In the genomic region with DNA sequence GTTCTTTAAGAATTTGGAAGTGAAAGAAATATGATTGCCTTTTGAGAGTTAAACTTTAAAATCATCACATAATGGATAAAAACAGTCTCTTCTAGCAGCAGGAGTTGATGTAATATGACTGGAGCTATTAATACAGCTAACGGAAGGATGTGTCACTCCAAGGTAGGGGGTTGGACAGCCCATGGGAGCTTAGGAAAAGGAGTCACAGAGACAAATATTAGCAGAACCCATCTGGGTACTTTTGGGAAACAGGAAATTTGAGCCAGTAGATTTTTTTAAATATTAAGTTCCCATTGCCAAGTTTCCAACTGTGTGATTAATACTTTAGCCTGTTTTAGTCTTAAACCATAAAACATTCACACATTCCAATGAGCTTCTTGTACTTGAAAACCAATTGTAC, we compare ENCODE assay signal across 25 cellular contexts.
DNase-seq lines count a peak whose midpoint lies in the region; ATAC-seq and TF ChIP-seq lines count a peak whose summit lies in the region.
"Had no signal": no experiment of that assay in that cellular context is flagged by ENCODE, and none has a peak within 500 bp of the region (broad histone marks: within the 10 kb centered on the region; RNA-seq: fewer than 3 reads in every experiment).

No MANE protein-coding gene starts in this region.

- TF ChIP-seq CTCF in RWPE2 (IDR thresholded peaks at IDR 0.05; ENCODE audit: poor library complexity, severe bottlenecking) (no peak), GM10266 (IDR thresholded peaks at IDR 0.05; ENCODE audit: control insufficient read depth, insufficient read depth, low read depth, missing control alignments) (no peak)

- no peaks in the 10 kb centered on the region for H3K27me3 ChIP-seq in RWPE2 (ENCODE audit: insufficient read depth, poor library complexity, severe bottlenecking)
- H3K27me3 ChIP-seq: cardiac muscle cell, esophagus squamous epithelium had no signal

- H3K27ac ChIP-seq in RWPE2 (ENCODE audit: poor library complexity, severe bottlenecking) = no peak overlapping the region
- H3K27ac ChIP-seq: cardiac muscle cell, esophagus squamous epithelium, RWPE1 had no signal

- peak; percentile 9 for DNase-seq in A172 (ENCODE audit: low spot score)
- DNase-seq in ELR (ENCODE audit: low read depth) = peak; percentile 19
- DNase-seq in RWPE2 (ENCODE audit: low spot score) = no peak
- DNase-seq in glomerular visceral epithelial cell (ENCODE audit: extremely low spot score) = peak; percentile 64
- DNase-seq in NCI-H526 (lab: John Stamatoyannopoulos, UW) = no peak
- no peak for DNase-seq in NCI-H1694 (lab: John Stamatoyannopoulos, UW)
- no peak for DNase-seq in GM10266 (ENCODE audit: extremely low spot score)
- DNase-seq in NK-92 treated with Interleukin-12 subunit alpha and Interleukin-12 subunit beta, amount 100 ng/mL, for 24 hours (lab: John Stamatoyannopoulos, UW) = no peak
- DNase-seq: activated CD4-positive, alpha-beta memory T cell treated with anti-CD3 and anti-CD28 coated beads for 36 hours; activated T-cell treated with anti-CD3 and anti-CD28 coated beads, Interleukin-2, amount 50 U/mL, for 4 hours; effector CD8-positive, alpha-beta T cell; esophagus squamous epithelium; GOT3; hypothalamus; NCI-H1092; NCI-H2107; NCI-H69; occipital lobe; right cardiac atrium; stimulated activated naive CD8-positive, alpha-beta T cell treated with anti-CD3 and anti-CD28 coated beads, Interleukin-15, amount 100 ng/mL, for 72 hours; T-cell had no signal

- H3K9me3 ChIP-seq in RWPE2 (ENCODE audit: severe bottlenecking) = no peaks in the 10 kb centered on the region
- H3K9me3 ChIP-seq: esophagus squamous epithelium had no signal

- no peaks in the 10 kb centered on the region for H3K4me1 ChIP-seq in RWPE2 (ENCODE audit: insufficient read depth, poor library complexity, severe bottlenecking)
- H3K4me1 ChIP-seq: esophagus squamous epithelium had no signal

- no peaks in the 10 kb centered on the region for H3K36me3 ChIP-seq in RWPE2 (ENCODE audit: low read depth)
- H3K36me3 ChIP-seq: cardiac muscle cell, esophagus squamous epithelium had no signal

- H3K4me3 ChIP-seq in RWPE2 (ENCODE audit: severe bottlenecking) = no peak overlapping the region
- H3K4me3 ChIP-seq: cardiac muscle cell, esophagus squamous epithelium, K562 had no signal

- ATAC-seq in RWPE2 (ENCODE audit: low read depth) = peak; percentile 54; the same call in 1 of the 3 replicates
- ATAC-seq: activated naive CD4-positive, alpha-beta T cell treated with anti-CD3 and anti-CD28 coated beads, Interleukin-2, amount 50 U/mL, for 72 hours; activated T-cell treated with anti-CD3 and anti-CD28 coated beads, Interleukin-2, amount 50 U/mL, for 4 hours; K562; stimulated activated naive CD8-positive, alpha-beta T cell treated with anti-CD3 and anti-CD28 coated beads, Interleukin-15, amount 100 ng/mL, for 72 hours; T-cell had no signal

Comparison
In these comparisons a context has a peak if more than half of its experiments do, and no peak if none do; other contexts are left out.
1. DNase-seq: peak in A172 (single experiment), ELR (single experiment) and glomerular visceral epithelial cell (single experiment); none in RWPE2 (single experiment), NCI-H526 (0 of 2), NCI-H1694 (single experiment), GM10266 (single experiment) and NK-92 treated with Interleukin-12 subunit alpha and Interleukin-12 subunit beta, amount 100 ng/mL, for 24 hours (single experiment).